In the genomic region with DNA sequence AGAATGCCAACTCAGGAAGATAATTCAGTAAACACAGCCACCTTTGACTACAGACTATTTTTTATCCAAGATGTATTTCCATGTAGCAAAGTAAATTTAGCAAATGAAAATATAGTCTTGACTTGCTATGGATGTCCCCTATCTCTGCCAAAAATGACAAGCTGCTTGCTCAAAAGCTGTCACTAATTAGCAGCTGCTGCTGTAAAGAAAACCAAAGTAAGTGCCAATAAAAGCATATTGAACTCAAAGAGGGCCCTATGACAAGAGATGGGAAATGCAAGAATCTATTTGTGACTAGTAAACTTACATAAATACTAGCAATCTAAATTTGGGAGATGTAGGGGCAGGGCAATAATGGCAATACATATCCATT, we compare ENCODE assay signal across 10 cellular contexts. TPM values are rescaled to one million over a fixed set of nuclear protein-coding genes. Genes with fewer than 3 reads are reported as not detected.
DNase-seq lines count a peak whose midpoint lies in the region; ATAC-seq and TF ChIP-seq lines count a peak whose summit lies in the region.
"Had no signal": no experiment of that assay in that cellular context is flagged by ENCODE, and none has a peak within 500 bp of the region (broad histone marks: within the 10 kb centered on the region; RNA-seq: fewer than 3 reads in every experiment).

No MANE protein-coding gene starts in this region.

- peaks cover 4 to 5% of the 10 kb centered on the region in 2 donors for H3K36me3 Mint-ChIP-seq in CD4-positive, alpha-beta memory T cell
- no peaks in the 10 kb centered on the region for H3K36me3 Mint-ChIP-seq in IgD-negative memory B cell
- peaks cover 0 to 2% (median 0%) of the 10 kb centered on the region in 3 donors for H3K36me3 Mint-ChIP-seq in naive thymus-derived CD8-positive, alpha-beta T cell

- no peaks in the 10 kb centered on the region for H3K9me3 Mint-ChIP-seq in CD4-positive, alpha-beta memory T cell
- no peaks in the 10 kb centered on the region for H3K9me3 Mint-ChIP-seq in IgD-negative memory B cell
- H3K9me3 Mint-ChIP-seq in naive thymus-derived CD8-positive, alpha-beta T cell: no peaks in the 10 kb centered on the region

- H3K4me3 Mint-ChIP-seq in CD4-positive, alpha-beta memory T cell: peak overlapping the region in 4 of 8 donors; percentile 2 to 53 (median 25)
- H3K4me3 Mint-ChIP-seq in IgD-negative memory B cell: no peak overlapping the region
- H3K4me3 Mint-ChIP-seq in naive thymus-derived CD8-positive, alpha-beta T cell: no peak overlapping the region

- H3K27me3 Mint-ChIP-seq in CD4-positive, alpha-beta memory T cell: no peaks in the 10 kb centered on the region
- no peaks in the 10 kb centered on the region for H3K27me3 Mint-ChIP-seq in IgD-negative memory B cell
- no peaks in the 10 kb centered on the region for H3K27me3 Mint-ChIP-seq in naive thymus-derived CD8-positive, alpha-beta T cell

- no peak for DNase-seq in CD4-positive, alpha-beta memory T cell
- DNase-seq in adrenal gland: no peak
- no peak for DNase-seq in naive thymus-derived CD8-positive, alpha-beta T cell
- DNase-seq in activated CD4-positive, CD25-positive, alpha-beta regulatory T cell treated with anti-CD3 and anti-CD28 coated beads, Interleukin-2, amount 50 U/mL, for 72 hours: no peak
- DNase-seq in NCI-H524 treated with DMSO at 0.1 percent for 48 hours (lab: John Stamatoyannopoulos, UW): no peak
- no peak for DNase-seq in OCI-M1 (lab: John Stamatoyannopoulos, UW)
- DNase-seq: activated effector memory CD4-positive, alpha-beta T cell treated with Interleukin-2 at 50 U/mL for 16 hours; MM.1S; mucosa of descending colon had no signal

- H3K27ac Mint-ChIP-seq in CD4-positive, alpha-beta memory T cell: peak overlapping the region; percentile 62 to 92 (median 90)
- peak overlapping the region in 2 of 3 donors; percentile 1 to 78 for H3K27ac Mint-ChIP-seq in IgD-negative memory B cell
- H3K27ac Mint-ChIP-seq in naive thymus-derived CD8-positive, alpha-beta T cell: peak overlapping the region; percentile 79 to 97 (median 85)

- no peaks in the 10 kb centered on the region for H3K9me3 ChIP-seq in CD4-positive, alpha-beta memory T cell (ENCODE audit: control insufficient read depth in 1 of 2, low read length in 2 of 2)
- no peaks in the 10 kb centered on the region for H3K9me3 ChIP-seq in adrenal gland (replicated peaks in 1 of 3)
- H3K9me3 ChIP-seq: mucosa of descending colon had no signal

- H3K4me1 ChIP-seq in CD4-positive, alpha-beta memory T cell (ENCODE audit: insufficient read depth, low read length): peaks cover 87% of the 10 kb centered on the region
- peaks cover 29 to 77% of the 10 kb centered on the region in 2 donors for H3K4me1 ChIP-seq in adrenal gland (replicated peaks in 1 of 2)

- no peak for TF ChIP-seq CTCF in adrenal gland (IDR thresholded peaks at IDR 0.05)

- H3K4me3 ChIP-seq in CD4-positive, alpha-beta memory T cell (ENCODE audit: low read length in 2 of 2): no peak overlapping the region
- no peak overlapping the region for H3K4me3 ChIP-seq in adrenal gland
- H3K4me3 ChIP-seq: mucosa of descending colon had no signal

- H3K27ac ChIP-seq in CD4-positive, alpha-beta memory T cell (ENCODE audit: low read depth, low read length): peak overlapping the region; percentile 23
- H3K27ac ChIP-seq in adrenal gland: peak overlapping the region; percentile 8 to 78 (median 63)

- intact Hi-C loops in CD4-positive, alpha-beta memory T cell (cut with micrococcal nuclease): no loop called here
- intact Hi-C loops in adrenal gland (cut with DNase I): no loop called here

- POLR2A ChIA-PET in CD4-positive, alpha-beta memory T cell (lab: Charles Lee; ENCODE audit: partially characterized antibody): interaction anchor here (7.7 to 8.2 kb wide), 2 partner anchors 18 to 34 kb away, joined by 137 to 286 read pairs; partner anchors contain the start of genes STAT5A and STAT5B
- POLR2A ChIA-PET in naive thymus-derived CD8-positive, alpha-beta T cell (lab: Charles Lee): interaction anchor here (0.5 to 2.2 kb wide), 2 partner anchors 36 to 547 kb away, joined by 3 to 9 read pairs; partner anchors contain the start of gene STAT5A

- CTCF ChIA-PET in CD4-positive, alpha-beta memory T cell (lab: Charles Lee; ENCODE audit: partially characterized antibody): interaction anchor here (1.0 to 2.8 kb wide), 3 partner anchors 15 to 59 kb away, joined by 4 to 9 read pairs (median 5); no protein-coding TSS in a partner anchor

- H3K27me3 ChIP-seq in CD4-positive, alpha-beta memory T cell (ENCODE audit: insufficient read depth, low read length): no peaks in the 10 kb centered on the region
- H3K27me3 ChIP-seq in adrenal gland: no peaks in the 10 kb centered on the region

- no peaks in the 10 kb centered on the region for H3K36me3 ChIP-seq in CD4-positive, alpha-beta memory T cell (ENCODE audit: insufficient read depth, low read length)
- no peaks in the 10 kb centered on the region for H3K36me3 ChIP-seq in adrenal gland (replicated peaks in 1 of 2)

- no peak for TF ChIP-seq POLR2A in adrenal gland (IDR thresholded peaks at IDR 0.05)

- peaks cover 56 to 80% (median 66%) of the 10 kb centered on the region in 4 donors for H3K4me1 Mint-ChIP-seq in CD4-positive, alpha-beta memory T cell
- peaks cover 24 to 47% (median 30%) of the 10 kb centered on the region in 3 donors for H3K4me1 Mint-ChIP-seq in IgD-negative memory B cell
- H3K4me1 Mint-ChIP-seq in naive thymus-derived CD8-positive, alpha-beta T cell: peaks cover 24 to 69% (median 64%) of the 10 kb centered on the region in 4 donors

- ATAC-seq in naive thymus-derived CD8-positive, alpha-beta T cell: no peak

RNA-seq across cellular contexts. Expression of gene STAT5B, which starts 23.0 kb away (rescaled TPM):
- 100 to 1,000 TPM; 244 to 261 TPM for total RNA-seq in CD4-positive, alpha-beta memory T cell
- polyA plus RNA-seq in CD4-positive, alpha-beta memory T cell: 100 to 1,000 TPM in 1 of 2 donors, 10 to 100 TPM in 1; 91.3 to 146 TPM
- 60.4 TPM for polyA plus RNA-seq in IgD-negative memory B cell
- 100 to 1,000 TPM in 6 of 8 donors, 10 to 100 TPM in 2; 79.0 to 128 (median 114) TPM for total RNA-seq in adrenal gland
- polyA plus RNA-seq in adrenal gland: 10 to 100 TPM; 44.7 to 70.6 (median 58.1) TPM
- total RNA-seq in naive thymus-derived CD8-positive, alpha-beta T cell: 100 to 1,000 TPM; 137 to 149 TPM
- polyA plus RNA-seq in naive thymus-derived CD8-positive, alpha-beta T cell: 10 to 100 TPM; 66.3 to 94.0 (median 82.8) TPM

RNA-seq across cellular contexts. Expression of gene STAT5A, which starts 35.1 kb away (rescaled TPM):
- total RNA-seq in CD4-positive, alpha-beta memory T cell: 100 to 1,000 TPM; 130 to 133 TPM
- polyA plus RNA-seq in CD4-positive, alpha-beta memory T cell: 10 to 100 TPM; 66.7 to 94.6 TPM
- polyA plus RNA-seq in IgD-negative memory B cell (63.0 TPM), adrenal gland (10 to 100 TPM; 22.6 to 51.4 (median 39.2) TPM)
- 100 to 1,000 TPM in 4 of 8 donors, 10 to 100 TPM in 4; 39.9 to 169 (median 102) TPM for total RNA-seq in adrenal gland
- total RNA-seq in naive thymus-derived CD8-positive, alpha-beta T cell: 100 to 1,000 TPM; 117 to 122 TPM
- polyA plus RNA-seq in naive thymus-derived CD8-positive, alpha-beta T cell: 100 to 1,000 TPM in 1 of 3 donors, 10 to 100 TPM in 2; 59.6 to 115 (median 89.1) TPM

RNA-seq across cellular contexts. Expression of gene GHDC, which starts 58.9 kb away (rescaled TPM):
- 10 to 100 TPM; 23.9 to 25.3 TPM for total RNA-seq in CD4-positive, alpha-beta memory T cell
- 10 to 100 TPM; 12.9 to 17.9 TPM for polyA plus RNA-seq in CD4-positive, alpha-beta memory T cell
- polyA plus RNA-seq in IgD-negative memory B cell (24.3 TPM), adrenal gland (10 to 100 TPM; 10.5 to 33.9 (median 30.4) TPM)
- 100 to 1,000 TPM in 1 of 8 donors, 10 to 100 TPM in 7; 36.4 to 344 (median 73.6) TPM for total RNA-seq in adrenal gland
- 10 to 100 TPM; 25.8 to 29.6 TPM for total RNA-seq in naive thymus-derived CD8-positive, alpha-beta T cell
- polyA plus RNA-seq in naive thymus-derived CD8-positive, alpha-beta T cell: 10 to 100 TPM; 15.3 to 21.5 (median 17.3) TPM

Comparison
In these comparisons a context has a peak if more than half of its experiments do, and no peak if none do; other contexts are left out.
1. H3K27ac Mint-ChIP-seq: peak in every context shown above with its lines; median percentile 90 in CD4-positive, alpha-beta memory T cell; 85 in naive thymus-derived CD8-positive, alpha-beta T cell; 40 in IgD-negative memory B cell.